In genomic region chr14:54509546-54510501, GRCh38 we compare ENCODE assay signal across 1 cellular context.
TF ChIP-seq lines count a peak whose summit lies in the region.

A gene with protein sequence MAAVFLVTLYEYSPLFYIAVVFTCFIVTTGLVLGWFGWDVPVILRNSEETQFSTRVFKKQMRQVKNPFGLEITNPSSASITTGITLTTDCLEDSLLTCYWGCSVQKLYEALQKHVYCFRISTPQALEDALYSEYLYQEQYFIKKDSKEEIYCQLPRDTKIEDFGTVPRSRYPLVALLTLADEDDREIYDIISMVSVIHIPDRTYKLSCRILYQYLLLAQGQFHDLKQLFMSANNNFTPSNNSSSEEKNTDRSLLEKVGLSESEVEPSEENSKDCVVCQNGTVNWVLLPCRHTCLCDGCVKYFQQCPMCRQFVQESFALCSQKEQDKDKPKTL (plus strand): TSS chr14:54509906. CDS start chr14:54509960, 54 bp downstream.

TF ChIP-seq in HepG2, 621 proteins besides CTCF, POLR2A, EP300 and RAD21 (continued from another document and continues in another):
- TF ChIP-seq ZNF451 (CRISPR knock-in tag; IDR thresholded peaks at IDR 0.05) (no peak), SKIL (CRISPR knock-in tag; IDR thresholded peaks at IDR 0.05; ENCODE audit: borderline replicate concordance) (no peak), NFYB (CRISPR knock-in tag; IDR thresholded peaks at IDR 0.05) (peak; percentile 81), RFX1 (IDR thresholded peaks at IDR 0.05) (no peak), ZNF614 (CRISPR knock-in tag; IDR thresholded peaks at IDR 0.05; ENCODE audit: borderline replicate concordance) (peak; percentile 88), PAF1 (CRISPR knock-in tag; IDR thresholded peaks at IDR 0.05) (no peak), SP5 (CRISPR knock-in tag; IDR thresholded peaks at IDR 0.05; ENCODE audit: borderline replicate concordance, low read depth) (peak; percentile 59; the same call in 1 of the 2 replicates), ZNF281 (CRISPR knock-in tag; IDR thresholded peaks at IDR 0.05; ENCODE audit: borderline replicate concordance) (no peak), TEAD3 (CRISPR knock-in tag; optimal IDR thresholded peaks at IDR 0.05; ENCODE audit: borderline replicate concordance) (peak; percentile 22), ZNF550 (CRISPR knock-in tag; IDR thresholded peaks at IDR 0.05; ENCODE audit: borderline replicate concordance) (no peak), CBFB (CRISPR knock-in tag; IDR thresholded peaks at IDR 0.05) (peak; percentile 35; the same call in 1 of the 2 replicates), ZSCAN12 (CRISPR knock-in tag; IDR thresholded peaks at IDR 0.05) (no peak), HNF4A (CRISPR knock-in tag; IDR thresholded peaks at IDR 0.05) (0 out of 2 replicates have a peak, but pooled peaks have one; percentile 29), DPF2 (CRISPR knock-in tag; IDR thresholded peaks at IDR 0.05; ENCODE audit: borderline replicate concordance, low read depth) (no peak), ZNF510 (CRISPR knock-in tag; IDR thresholded peaks at IDR 0.05; ENCODE audit: low read depth) (no peak), FOXC1 (CRISPR knock-in tag; IDR thresholded peaks at IDR 0.05; ENCODE audit: borderline replicate concordance) (peak; percentile 77; the same call in 1 of the 2 replicates), ZNF292 (CRISPR knock-in tag; IDR thresholded peaks at IDR 0.05; ENCODE audit: borderline replicate concordance, low read depth) (peak; percentile 79; the same call in 1 of the 2 replicates), THAP11 (CRISPR knock-in tag; IDR thresholded peaks at IDR 0.05) (peak; percentile 90), ZNF761 (CRISPR knock-in tag; conservative IDR thresholded peaks at IDR 0.05) (no peak), RAD51 (IDR thresholded peaks at IDR 0.05; ENCODE audit: borderline replicate concordance) (no peak), ZNF432 (CRISPR knock-in tag; IDR thresholded peaks at IDR 0.05; ENCODE audit: borderline replicate concordance) (no peak), ZNF20 (CRISPR knock-in tag; IDR thresholded peaks at IDR 0.05) (no peak), ZNF484 (CRISPR knock-in tag; IDR thresholded peaks at IDR 0.05; ENCODE audit: borderline replicate concordance, low read depth) (no peak), ZNF724P (CRISPR knock-in tag; IDR thresholded peaks at IDR 0.05; ENCODE audit: borderline replicate concordance) (no peak), ZNF33A (CRISPR knock-in tag; IDR thresholded peaks at IDR 0.05; ENCODE audit: borderline replicate concordance) (no peak), SSRP1 (CRISPR knock-in tag; IDR thresholded peaks at IDR 0.05) (no peak), DMAP1 (CRISPR knock-in tag; IDR thresholded peaks at IDR 0.05) (peak; percentile 63; the same call in 1 of the 2 replicates), POLR2AphosphoS2 (IDR thresholded peaks at IDR 0.05; ENCODE audit: low read depth, low read length) (no peak), ZNF317 (CRISPR knock-in tag; IDR thresholded peaks at IDR 0.05) (peak; percentile 43; the same call in 1 of the 2 replicates), ZNF3 (CRISPR knock-in tag; IDR thresholded peaks at IDR 0.05) (no peak; the same call in 1 of the 2 replicates), RFX3 (CRISPR knock-in tag; IDR thresholded peaks at IDR 0.05) (no peak), ZNF670 (CRISPR knock-in tag; IDR thresholded peaks at IDR 0.05; ENCODE audit: borderline replicate concordance) (peak; percentile 79), HNF4G (IDR thresholded peaks at IDR 0.05; ENCODE audit: borderline replicate concordance, low read depth, low read length) (no peak), HNF4G (CRISPR knock-in tag; IDR thresholded peaks at IDR 0.05; ENCODE audit: borderline replicate concordance, low read depth) (peak; percentile 52), CBX1 (IDR thresholded peaks at IDR 0.05; ENCODE audit: low read depth) (peak; percentile 58), ZNF883 (CRISPR knock-in tag; IDR thresholded peaks at IDR 0.05; ENCODE audit: not compliant biosample characterization) (peak; percentile 88), TBX2 (CRISPR knock-in tag; IDR thresholded peaks at IDR 0.05; ENCODE audit: borderline replicate concordance) (peak; percentile 90; the same call in 1 of the 2 replicates), TRIM24 (CRISPR knock-in tag; IDR thresholded peaks at IDR 0.05) (no peak), ZNF335 (CRISPR knock-in tag; IDR thresholded peaks at IDR 0.05) (no peak), ZNF558 (CRISPR knock-in tag; IDR thresholded peaks at IDR 0.05; ENCODE audit: borderline replicate concordance) (no peak)
- TF ChIP-seq, protein P1, sequence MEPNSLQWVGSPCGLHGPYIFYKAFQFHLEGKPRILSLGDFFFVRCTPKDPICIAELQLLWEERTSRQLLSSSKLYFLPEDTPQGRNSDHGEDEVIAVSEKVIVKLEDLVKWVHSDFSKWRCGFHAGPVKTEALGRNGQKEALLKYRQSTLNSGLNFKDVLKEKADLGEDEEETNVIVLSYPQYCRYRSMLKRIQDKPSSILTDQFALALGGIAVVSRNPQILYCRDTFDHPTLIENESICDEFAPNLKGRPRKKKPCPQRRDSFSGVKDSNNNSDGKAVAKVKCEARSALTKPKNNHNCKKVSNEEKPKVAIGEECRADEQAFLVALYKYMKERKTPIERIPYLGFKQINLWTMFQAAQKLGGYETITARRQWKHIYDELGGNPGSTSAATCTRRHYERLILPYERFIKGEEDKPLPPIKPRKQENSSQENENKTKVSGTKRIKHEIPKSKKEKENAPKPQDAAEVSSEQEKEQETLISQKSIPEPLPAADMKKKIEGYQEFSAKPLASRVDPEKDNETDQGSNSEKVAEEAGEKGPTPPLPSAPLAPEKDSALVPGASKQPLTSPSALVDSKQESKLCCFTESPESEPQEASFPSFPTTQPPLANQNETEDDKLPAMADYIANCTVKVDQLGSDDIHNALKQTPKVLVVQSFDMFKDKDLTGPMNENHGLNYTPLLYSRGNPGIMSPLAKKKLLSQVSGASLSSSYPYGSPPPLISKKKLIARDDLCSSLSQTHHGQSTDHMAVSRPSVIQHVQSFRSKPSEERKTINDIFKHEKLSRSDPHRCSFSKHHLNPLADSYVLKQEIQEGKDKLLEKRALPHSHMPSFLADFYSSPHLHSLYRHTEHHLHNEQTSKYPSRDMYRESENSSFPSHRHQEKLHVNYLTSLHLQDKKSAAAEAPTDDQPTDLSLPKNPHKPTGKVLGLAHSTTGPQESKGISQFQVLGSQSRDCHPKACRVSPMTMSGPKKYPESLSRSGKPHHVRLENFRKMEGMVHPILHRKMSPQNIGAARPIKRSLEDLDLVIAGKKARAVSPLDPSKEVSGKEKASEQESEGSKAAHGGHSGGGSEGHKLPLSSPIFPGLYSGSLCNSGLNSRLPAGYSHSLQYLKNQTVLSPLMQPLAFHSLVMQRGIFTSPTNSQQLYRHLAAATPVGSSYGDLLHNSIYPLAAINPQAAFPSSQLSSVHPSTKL (CRISPR knock-in tag; IDR thresholded peaks at IDR 0.05) = peak; percentile 80
- TF ChIP-seq, protein P2, sequence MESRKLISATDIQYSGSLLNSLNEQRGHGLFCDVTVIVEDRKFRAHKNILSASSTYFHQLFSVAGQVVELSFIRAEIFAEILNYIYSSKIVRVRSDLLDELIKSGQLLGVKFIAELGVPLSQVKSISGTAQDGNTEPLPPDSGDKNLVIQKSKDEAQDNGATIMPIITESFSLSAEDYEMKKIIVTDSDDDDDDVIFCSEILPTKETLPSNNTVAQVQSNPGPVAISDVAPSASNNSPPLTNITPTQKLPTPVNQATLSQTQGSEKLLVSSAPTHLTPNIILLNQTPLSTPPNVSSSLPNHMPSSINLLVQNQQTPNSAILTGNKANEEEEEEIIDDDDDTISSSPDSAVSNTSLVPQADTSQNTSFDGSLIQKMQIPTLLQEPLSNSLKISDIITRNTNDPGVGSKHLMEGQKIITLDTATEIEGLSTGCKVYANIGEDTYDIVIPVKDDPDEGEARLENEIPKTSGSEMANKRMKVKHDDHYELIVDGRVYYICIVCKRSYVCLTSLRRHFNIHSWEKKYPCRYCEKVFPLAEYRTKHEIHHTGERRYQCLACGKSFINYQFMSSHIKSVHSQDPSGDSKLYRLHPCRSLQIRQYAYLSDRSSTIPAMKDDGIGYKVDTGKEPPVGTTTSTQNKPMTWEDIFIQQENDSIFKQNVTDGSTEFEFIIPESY (CRISPR knock-in tag; IDR thresholded peaks at IDR 0.05) = no peak
- TF ChIP-seq, protein P3, sequence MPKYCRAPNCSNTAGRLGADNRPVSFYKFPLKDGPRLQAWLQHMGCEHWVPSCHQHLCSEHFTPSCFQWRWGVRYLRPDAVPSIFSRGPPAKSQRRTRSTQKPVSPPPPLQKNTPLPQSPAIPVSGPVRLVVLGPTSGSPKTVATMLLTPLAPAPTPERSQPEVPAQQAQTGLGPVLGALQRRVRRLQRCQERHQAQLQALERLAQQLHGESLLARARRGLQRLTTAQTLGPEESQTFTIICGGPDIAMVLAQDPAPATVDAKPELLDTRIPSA (CRISPR knock-in tag; IDR thresholded peaks at IDR 0.05; ENCODE audit: borderline replicate concordance) = no peak; the same call in 1 of the 2 replicates
- TF ChIP-seq, protein P4, sequence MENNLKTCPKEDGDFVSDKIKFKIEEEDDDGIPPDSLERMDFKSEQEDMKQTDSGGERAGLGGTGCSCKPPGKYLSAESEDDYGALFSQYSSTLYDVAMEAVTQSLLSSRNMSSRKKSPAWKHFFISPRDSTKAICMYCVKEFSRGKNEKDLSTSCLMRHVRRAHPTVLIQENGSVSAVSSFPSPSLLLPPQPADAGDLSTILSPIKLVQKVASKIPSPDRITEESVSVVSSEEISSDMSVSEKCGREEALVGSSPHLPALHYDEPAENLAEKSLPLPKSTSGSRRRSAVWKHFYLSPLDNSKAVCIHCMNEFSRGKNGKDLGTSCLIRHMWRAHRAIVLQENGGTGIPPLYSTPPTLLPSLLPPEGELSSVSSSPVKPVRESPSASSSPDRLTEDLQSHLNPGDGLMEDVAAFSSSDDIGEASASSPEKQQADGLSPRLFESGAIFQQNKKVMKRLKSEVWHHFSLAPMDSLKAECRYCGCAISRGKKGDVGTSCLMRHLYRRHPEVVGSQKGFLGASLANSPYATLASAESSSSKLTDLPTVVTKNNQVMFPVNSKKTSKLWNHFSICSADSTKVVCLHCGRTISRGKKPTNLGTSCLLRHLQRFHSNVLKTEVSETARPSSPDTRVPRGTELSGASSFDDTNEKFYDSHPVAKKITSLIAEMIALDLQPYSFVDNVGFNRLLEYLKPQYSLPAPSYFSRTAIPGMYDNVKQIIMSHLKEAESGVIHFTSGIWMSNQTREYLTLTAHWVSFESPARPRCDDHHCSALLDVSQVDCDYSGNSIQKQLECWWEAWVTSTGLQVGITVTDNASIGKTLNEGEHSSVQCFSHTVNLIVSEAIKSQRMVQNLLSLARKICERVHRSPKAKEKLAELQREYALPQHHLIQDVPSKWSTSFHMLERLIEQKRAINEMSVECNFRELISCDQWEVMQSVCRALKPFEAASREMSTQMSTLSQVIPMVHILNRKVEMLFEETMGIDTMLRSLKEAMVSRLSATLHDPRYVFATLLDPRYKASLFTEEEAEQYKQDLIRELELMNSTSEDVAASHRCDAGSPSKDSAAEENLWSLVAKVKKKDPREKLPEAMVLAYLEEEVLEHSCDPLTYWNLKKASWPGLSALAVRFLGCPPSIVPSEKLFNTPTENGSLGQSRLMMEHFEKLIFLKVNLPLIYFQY (CRISPR knock-in tag; IDR thresholded peaks at IDR 0.05; ENCODE audit: borderline replicate concordance) = peak; percentile 89; the same call in 1 of the 2 replicates
- TF ChIP-seq, protein P5, sequence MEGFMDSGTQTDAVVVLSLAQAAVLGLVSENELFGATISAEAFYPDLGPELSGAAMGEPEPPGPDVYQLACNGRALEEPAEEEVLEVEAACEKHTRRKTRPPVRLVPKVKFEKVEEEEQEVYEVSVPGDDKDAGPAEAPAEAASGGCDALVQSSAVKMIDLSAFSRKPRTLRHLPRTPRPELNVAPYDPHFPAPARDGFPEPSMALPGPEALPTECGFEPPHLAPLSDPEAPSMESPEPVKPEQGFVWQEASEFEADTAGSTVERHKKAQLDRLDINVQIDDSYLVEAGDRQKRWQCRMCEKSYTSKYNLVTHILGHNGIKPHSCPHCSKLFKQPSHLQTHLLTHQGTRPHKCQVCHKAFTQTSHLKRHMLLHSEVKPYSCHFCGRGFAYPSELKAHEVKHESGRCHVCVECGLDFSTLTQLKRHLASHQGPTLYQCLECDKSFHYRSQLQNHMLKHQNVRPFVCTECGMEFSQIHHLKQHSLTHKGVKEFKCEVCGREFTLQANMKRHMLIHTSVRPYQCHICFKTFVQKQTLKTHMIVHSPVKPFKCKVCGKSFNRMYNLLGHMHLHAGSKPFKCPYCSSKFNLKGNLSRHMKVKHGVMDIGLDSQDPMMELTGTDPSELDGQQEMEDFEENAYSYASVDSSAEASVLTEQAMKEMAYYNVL (CRISPR knock-in tag; IDR thresholded peaks at IDR 0.05; ENCODE audit: borderline replicate concordance) = peak; percentile 36; the same call in 1 of the 2 replicates
